ENCODE assay signal across 8 cellular contexts in genomic region chr7:39732837-39733804, GRCh38.
DNase-seq lines count a peak whose midpoint lies in the region; ATAC-seq and TF ChIP-seq lines count a peak whose summit lies in the region.

No MANE protein-coding gene starts in this region.

- H3F3A ChIP-seq in OCI-LY1 (ENCODE audit: insufficient read depth, low read length): no peaks in the 10 kb centered on the region

- no peaks in the 10 kb centered on the region for H3K9me2 ChIP-seq in OCI-LY1 (ENCODE audit: low read depth, low read length)

- ATAC-seq in GM21526 (IDR thresholded peaks at IDR 0.05; ENCODE audit: low FRiP score, unreplicated experiment): peak; percentile 94

- peaks cover 12% of the 10 kb centered on the region for H3K36me3 ChIP-seq in OCI-LY1 (ENCODE audit: insufficient read depth, low read length)

- H2AFZ ChIP-seq in OCI-LY1 (ENCODE audit: low read length): peak overlapping the region; percentile 60; the same call in 1 of the 2 replicates

- peak overlapping the region; percentile 78 for H3K9ac ChIP-seq in OCI-LY1 (ENCODE audit: low read length)

- no peaks in the 10 kb centered on the region for H4K20me1 ChIP-seq in OCI-LY1 (ENCODE audit: insufficient read depth, low read length)

- H3K9me3 ChIP-seq in OCI-LY1 (ENCODE audit: low read length) (no peaks in the 10 kb centered on the region), mononuclear cell (ENCODE audit: low read depth, low read length) (no peaks in the 10 kb centered on the region)

- peaks cover 20% of the 10 kb centered on the region for H3K79me2 ChIP-seq in OCI-LY1 (ENCODE audit: insufficient read depth, low read length)

- H3K4me2 ChIP-seq in OCI-LY1 (ENCODE audit: low read length): peak overlapping the region; percentile 78

- H3K4me1 ChIP-seq in OCI-LY1 (ENCODE audit: insufficient read depth, low read length, severe bottlenecking): peaks cover 42% of the 10 kb centered on the region
- peaks cover 39% of the 10 kb centered on the region for H3K4me1 ChIP-seq in mononuclear cell (ENCODE audit: insufficient read depth, low read length)

- DNase-seq in DMS 273 (lab: John Stamatoyannopoulos, UW; ENCODE audit: unreplicated experiment) (peak; percentile 99), HuH-7 (ENCODE audit: low spot score) (peak; percentile 96), activated T-cell treated with anti-CD3 and anti-CD28 coated beads for 24 hours (ENCODE audit: low read depth) (peak; percentile 98), epidermal melanocyte (ENCODE audit: insufficient read length, low spot score) (peak; percentile 81)
- DNase-seq in stimulated activated CD8-positive, alpha-beta memory T cell treated with anti-CD3 and anti-CD28 coated beads, Interleukin-2, amount 100 ng/mL, for 48 hours (ENCODE audit: low read depth in 2 of 2): peak; percentile 98 to 99

- peak overlapping the region; percentile 80 for H3K4me3 ChIP-seq in OCI-LY1 (ENCODE audit: low read depth, low read length, poor library complexity, severe bottlenecking)
- H3K4me3 ChIP-seq in mononuclear cell (ENCODE audit: low read length): peak overlapping the region; percentile 53

- no peaks in the 10 kb centered on the region for H3K27me3 ChIP-seq in OCI-LY1 (ENCODE audit: insufficient read depth, low read length)
- no peaks in the 10 kb centered on the region for H3K27me3 ChIP-seq in mononuclear cell (ENCODE audit: insufficient read depth, low read length)

- TF ChIP-seq CTCF in OCI-LY1 (IDR thresholded peaks at IDR 0.05; ENCODE audit: low read length): no peak

- peak overlapping the region; percentile 51 for H3K27ac ChIP-seq in OCI-LY1 (ENCODE audit: low read depth, low read length, poor library complexity, severe bottlenecking)

Comparison
In these comparisons a context has a peak if more than half of its experiments do, and no peak if none do; other contexts are left out.
1. Peak in every context shown above with its lines: DNase-seq, ATAC-seq, H3K4me3 ChIP-seq and H3K27ac ChIP-seq.